In the genomic region with DNA sequence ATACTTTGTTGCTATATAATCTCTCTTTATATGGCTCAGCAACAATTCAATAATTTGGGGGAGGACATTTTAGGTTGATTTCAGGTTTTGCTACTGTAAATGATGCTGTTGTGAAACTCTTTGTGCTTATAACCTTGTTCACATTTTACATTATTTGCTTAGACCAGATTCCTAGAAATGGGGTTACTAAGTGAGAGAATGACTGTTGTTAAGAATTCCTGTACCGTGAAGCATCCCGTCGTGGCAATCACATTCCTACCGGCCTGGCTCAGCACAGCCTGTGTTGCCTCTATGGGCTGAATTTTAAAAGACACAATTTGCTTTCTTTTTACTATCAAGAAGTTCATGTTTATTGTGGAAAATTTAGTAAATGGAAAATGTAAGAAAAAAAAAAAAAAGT, we compare ENCODE assay signal across 13 cellular contexts. TPM values are rescaled to one million over a fixed set of nuclear protein-coding genes. Genes with fewer than 3 reads are reported as not detected.
DNase-seq lines count a peak whose midpoint lies in the region; ATAC-seq and TF ChIP-seq lines count a peak whose summit lies in the region.
"Had no signal": no experiment of that assay in that cellular context is flagged by ENCODE, and none has a peak within 500 bp of the region (broad histone marks: within the 10 kb centered on the region; RNA-seq: fewer than 3 reads in every experiment).

No MANE protein-coding gene starts in this region.

- 13% methylated on average over 4 of the region's 4 CpGs for WGBS in smooth muscle cell (ENCODE audit: low lambda C conversion rate)

- no peak overlapping the region for H2AFZ ChIP-seq in smooth muscle cell (ENCODE audit: low read depth)

- H3K4me1 ChIP-seq in smooth muscle cell (ENCODE audit: low read depth): no peaks in the 10 kb centered on the region

- H3K9me3 ChIP-seq in smooth muscle cell (replicated peaks; ENCODE audit: low read depth): no peaks in the 10 kb centered on the region

- H3K36me3 ChIP-seq in smooth muscle cell (ENCODE audit: low read depth): peaks cover 3% of the 10 kb centered on the region

- H3K79me2 ChIP-seq in smooth muscle cell (ENCODE audit: low read depth): no peaks in the 10 kb centered on the region

- H3K27ac ChIP-seq in smooth muscle cell (ENCODE audit: low read depth): peak overlapping the region; percentile 89
- H3K27ac ChIP-seq: coronary artery had no signal

- no peaks in the 10 kb centered on the region for H3K27me3 ChIP-seq in smooth muscle cell (ENCODE audit: low read depth)

- peak overlapping the region; percentile 69 for H3K9ac ChIP-seq in smooth muscle cell (ENCODE audit: low read depth)

- no peak overlapping the region for H3K4me3 ChIP-seq in smooth muscle cell
- H3K4me3 ChIP-seq: coronary artery had no signal

- peak; percentile 78 for DNase-seq in GM04503 (ENCODE audit: low read depth)
- peak; percentile 65 for DNase-seq in amniotic stem cell (lab: John Stamatoyannopoulos, UW)
- DNase-seq in hepatic stellate cell (ENCODE audit: low spot score): peak; percentile 92
- DNase-seq in smooth muscle cell (lab: John Stamatoyannopoulos, UW; ENCODE audit: unreplicated experiment): no peak
- no peak for DNase-seq in iPS-NIHi11 (ENCODE audit: low spot score)
- DNase-seq in HPDE6-E6E7 (ENCODE audit: extremely low spot score): no peak
- no peak for DNase-seq in hippocampal formation (lab: John Stamatoyannopoulos, UW)
- DNase-seq: activated gamma-delta T cell treated with Interleukin-2 at 50 U/mL for 16 hours, COR-L47, NCI-H1694 treated with DMSO at 0.1 percent for 48 hours, nucleus accumbens had no signal

- no peaks in the 10 kb centered on the region for H3F3A ChIP-seq in smooth muscle cell (ENCODE audit: low read depth)

- no peak for TF ChIP-seq CTCF in smooth muscle cell (IDR thresholded peaks at IDR 0.05; ENCODE audit: borderline replicate concordance, insufficient read depth, poor library complexity, severe bottlenecking)

- H3K4me2 ChIP-seq in smooth muscle cell: peak overlapping the region; percentile 10

- H4K20me1 ChIP-seq in smooth muscle cell (ENCODE audit: low read depth): no peaks in the 10 kb centered on the region

- no peak for ATAC-seq in GM21825 (IDR thresholded peaks at IDR 0.05; ENCODE audit: unreplicated experiment)

RNA-seq across cellular contexts. Expression of a gene that starts 31.4 kb away (rescaled TPM):
- 21.6 and 21.9 TPM in 2 replicates for total RNA-seq in smooth muscle cell
- polyA plus RNA-seq in smooth muscle cell: 30.0 and 45.5 TPM in 2 replicates

RNA-seq across cellular contexts. Expression of a gene that starts 47.2 kb away (rescaled TPM):
- 9.1 and 14.7 TPM in 2 replicates for total RNA-seq in smooth muscle cell
- polyA plus RNA-seq in smooth muscle cell: 34.5 and 36.3 TPM in 2 replicates

RNA-seq across cellular contexts. Expression of a gene that starts 55.9 kb away (rescaled TPM):
- 580 and 618 TPM in 2 replicates for total RNA-seq in smooth muscle cell
- polyA plus RNA-seq in smooth muscle cell: 960 and 1,738 TPM in 2 replicates

Comparison
In these comparisons a context has a peak if more than half of its experiments do, and no peak if none do; other contexts are left out.
1. DNase-seq: peak in GM04503 (single experiment), amniotic stem cell (single experiment) and hepatic stellate cell (single experiment); none in smooth muscle cell (single experiment), iPS-NIHi11 (single experiment), HPDE6-E6E7 (single experiment) and hippocampal formation (0 of 2).